ENCODE assay signal across 20 cellular contexts in genomic region chr5:157606046-157606445, GRCh38. TPM values are rescaled to one million over a fixed set of nuclear protein-coding genes. Genes with fewer than 3 reads are reported as not detected.
DNase-seq lines count a peak whose midpoint lies in the region; TF ChIP-seq lines count a peak whose summit lies in the region.
"Had no signal": no experiment of that assay in that cellular context is flagged by ENCODE, and none has a peak within 500 bp of the region (broad histone marks: within the 10 kb centered on the region; RNA-seq: fewer than 3 reads in every experiment).

No MANE protein-coding gene starts in this region.

- no peak overlapping the region for H3K4ac ChIP-seq in mesenchymal stem cell (ENCODE audit: low read depth in 1 of 2, low read length in 2 of 2)

- no peak for TF ChIP-seq POLR2A in erythroblast (IDR thresholded peaks at IDR 0.05; ENCODE audit: low read length)

- no peaks in the 10 kb centered on the region for H3K36me3 Mint-ChIP-seq in activated T-cell treated with anti-CD3 and anti-CD28 coated beads, Interleukin-2, amount 50 U/mL, for 24 hours (ENCODE audit: low read depth)
- H3K36me3 Mint-ChIP-seq in activated CD4-positive, alpha-beta memory T cell treated with anti-CD3 and anti-CD28 coated beads, Interleukin-2, amount 10 ng/mL, durations not matched to agents 7 days and 5 days (ENCODE audit: low read depth) = peaks cover 4% of the 10 kb centered on the region
- H3K36me3 Mint-ChIP-seq: CD14-positive monocyte had no signal

- H2AFZ ChIP-seq in GM23248 = no peak overlapping the region
- H2AFZ ChIP-seq in mesenchymal stem cell (ENCODE audit: low read depth, low read length) = no peak overlapping the region

- H3K79me1 ChIP-seq in mesenchymal stem cell (replicated peaks; ENCODE audit: low read length, poor library complexity, severe bottlenecking) = no peaks in the 10 kb centered on the region

- no peaks in the 10 kb centered on the region for H3K27me3 ChIP-seq in GM23248 (replicated peaks; ENCODE audit: insufficient read depth)
- no peaks in the 10 kb centered on the region for H3K27me3 ChIP-seq in mesenchymal stem cell (ENCODE audit: control insufficient read depth in 1 of 2, insufficient read depth in 1 of 2, low read length in 2 of 2)
- H3K27me3 ChIP-seq: gastrocnemius medialis, SJSA1 had no signal

- H2BK15ac ChIP-seq in mesenchymal stem cell (ENCODE audit: low read depth, poor library complexity, severe bottlenecking) = no peak overlapping the region

- H3K4me3 ChIP-seq in GM23248 (no peak overlapping the region), mesenchymal stem cell (ENCODE audit: insufficient read depth in 1 of 2, low read depth in 1 of 2, low read length in 2 of 2) (no peak overlapping the region)
- H3K4me3 ChIP-seq: gastrocnemius medialis, SJSA1 had no signal

- DNase-seq in activated T-cell treated with anti-CD3 and anti-CD28 coated beads, Interleukin-2, amount 50 U/mL, for 24 hours = no peak
- DNase-seq in activated T-cell treated with anti-CD3 and anti-CD28 coated beads, Interleukin-2, amount 50 U/mL, for 1 hour = no peak
- DNase-seq in GM23248 = peak; percentile 17
- DNase-seq in activated CD4-positive, alpha-beta memory T cell treated with anti-CD3 and anti-CD28 coated beads, Interleukin-2, amount 10 ng/mL, durations not matched to agents 7 days and 5 days = no peak
- no peak for DNase-seq in mesenchymal stem cell
- DNase-seq in NCI-H1436 treated with DMSO at 0.1 percent for 48 hours (lab: John Stamatoyannopoulos, UW) = no peak
- DNase-seq in erythroblast (lab: John Stamatoyannopoulos, UW) = no peak
- DNase-seq in KBM-7 = no peak
- DNase-seq: activated CD4-positive, alpha-beta T cell treated with anti-CD3 and anti-CD28 coated beads for 48 hours; dermis blood vessel endothelial cell; gastrocnemius medialis; H7; NCI-H1417 treated with DMSO at 0.1 percent for 48 hours; NCI-H774; nephron progenitor cell; posterior cingulate gyrus had no signal

- peaks cover 44% of the 10 kb centered on the region for H3K4me1 ChIP-seq in GM23248 (ENCODE audit: insufficient read depth)
- H3K4me1 ChIP-seq in mesenchymal stem cell (ENCODE audit: control insufficient read depth, insufficient read depth, low read depth, low read length) = peaks cover 13% of the 10 kb centered on the region
- H3K4me1 ChIP-seq: gastrocnemius medialis had no signal

- no peak overlapping the region for H2BK5ac ChIP-seq in mesenchymal stem cell (ENCODE audit: low read depth, low read length, poor library complexity, severe bottlenecking)

- 64 to 72% methylated on average over 2 of the region's 2 CpGs for WGBS in GM23248 (ENCODE audit: low coverage in 1 of 2, low lambda C conversion rate in 2 of 2, missing lambda C conversion rate in 2 of 2), 2 experiments
- 94% methylated on average over 2 of the region's 2 CpGs for WGBS in mesenchymal stem cell

- POLR2A ChIA-PET in activated CD4-positive, alpha-beta memory T cell treated with anti-CD3 and anti-CD28 coated beads, Interleukin-2, amount 10 ng/mL, durations not matched to agents 7 days and 5 days (lab: Charles Lee) = interaction anchor here (2.2 to 3.9 kb wide), 2 partner anchors 9 to 32 kb away, joined by 14 to 23 read pairs; no protein-coding TSS in a partner anchor

- no peaks in the 10 kb centered on the region for H3K36me3 ChIP-seq in GM23248 (ENCODE audit: low read depth)
- H3K36me3 ChIP-seq in mesenchymal stem cell (ENCODE audit: control insufficient read depth in 1 of 2, insufficient read depth in 2 of 2, low read depth in 1 of 2, low read length in 2 of 2) = no peaks in the 10 kb centered on the region
- H3K36me3 ChIP-seq: gastrocnemius medialis, SJSA1 had no signal

- H3K27ac Mint-ChIP-seq in activated T-cell treated with anti-CD3 and anti-CD28 coated beads, Interleukin-2, amount 50 U/mL, for 24 hours = peak overlapping the region; percentile 19
- peak overlapping the region; percentile 56 for H3K27ac Mint-ChIP-seq in activated CD4-positive, alpha-beta memory T cell treated with anti-CD3 and anti-CD28 coated beads, Interleukin-2, amount 10 ng/mL, durations not matched to agents 7 days and 5 days
- H3K27ac Mint-ChIP-seq: CD14-positive monocyte, nephron progenitor cell had no signal

- no peak overlapping the region for H4K91ac ChIP-seq in mesenchymal stem cell (ENCODE audit: low read length)

- H3K4me2 ChIP-seq in GM23248 (ENCODE audit: unreplicated experiment) = no peak overlapping the region
- H3K4me2 ChIP-seq in mesenchymal stem cell (ENCODE audit: low read length, poor library complexity, severe bottlenecking) = no peak overlapping the region

- H4K8ac ChIP-seq in mesenchymal stem cell (ENCODE audit: low read length) = no peak overlapping the region

- H3K4me3 Mint-ChIP-seq in activated T-cell treated with anti-CD3 and anti-CD28 coated beads, Interleukin-2, amount 50 U/mL, for 24 hours = no peak overlapping the region
- H3K4me3 Mint-ChIP-seq in activated CD4-positive, alpha-beta memory T cell treated with anti-CD3 and anti-CD28 coated beads, Interleukin-2, amount 10 ng/mL, durations not matched to agents 7 days and 5 days = no peak overlapping the region
- H3K4me3 Mint-ChIP-seq: CD14-positive monocyte, nephron progenitor cell had no signal

- H3F3A ChIP-seq in GM23248 (ENCODE audit: insufficient read depth) = peaks cover 31% of the 10 kb centered on the region

- peaks cover 3% of the 10 kb centered on the region for H3K9me3 Mint-ChIP-seq in activated T-cell treated with anti-CD3 and anti-CD28 coated beads, Interleukin-2, amount 50 U/mL, for 24 hours
- no peaks in the 10 kb centered on the region for H3K9me3 Mint-ChIP-seq in activated CD4-positive, alpha-beta memory T cell treated with anti-CD3 and anti-CD28 coated beads, Interleukin-2, amount 10 ng/mL, durations not matched to agents 7 days and 5 days

- H3K4me1 Mint-ChIP-seq in activated T-cell treated with anti-CD3 and anti-CD28 coated beads, Interleukin-2, amount 50 U/mL, for 24 hours (ENCODE audit: low read depth) = peaks cover 81% of the 10 kb centered on the region
- H3K4me1 Mint-ChIP-seq in activated CD4-positive, alpha-beta memory T cell treated with anti-CD3 and anti-CD28 coated beads, Interleukin-2, amount 10 ng/mL, durations not matched to agents 7 days and 5 days = peaks cover 80% of the 10 kb centered on the region

- H3K18ac ChIP-seq in mesenchymal stem cell (ENCODE audit: low read depth in 1 of 2, low read length in 2 of 2) = no peak overlapping the region

- H2AK5ac ChIP-seq in mesenchymal stem cell (ENCODE audit: low read length, severe bottlenecking) = peak overlapping the region; percentile 47

- no peaks in the 10 kb centered on the region for H3K27me3 Mint-ChIP-seq in activated T-cell treated with anti-CD3 and anti-CD28 coated beads, Interleukin-2, amount 50 U/mL, for 24 hours
- no peaks in the 10 kb centered on the region for H3K27me3 Mint-ChIP-seq in activated CD4-positive, alpha-beta memory T cell treated with anti-CD3 and anti-CD28 coated beads, Interleukin-2, amount 10 ng/mL, durations not matched to agents 7 days and 5 days

- no peaks in the 10 kb centered on the region for H3K9me2 ChIP-seq in GM23248 (ENCODE audit: insufficient read depth)

- H3K14ac ChIP-seq in mesenchymal stem cell (ENCODE audit: low read length in 2 of 2) = no peak overlapping the region

- no peak overlapping the region for H3K23ac ChIP-seq in mesenchymal stem cell (ENCODE audit: low read length in 2 of 2)

- CTCF ChIA-PET in activated CD4-positive, alpha-beta memory T cell treated with anti-CD3 and anti-CD28 coated beads, Interleukin-2, amount 10 ng/mL, durations not matched to agents 7 days and 5 days (lab: Charles Lee) = interaction anchor here (2.2 kb wide), 1 partner anchor 61 kb away, joined by 6 read pairs; no protein-coding TSS in a partner anchor

- no peak overlapping the region for H2BK120ac ChIP-seq in mesenchymal stem cell (ENCODE audit: low read depth, low read length)

- H3K9me3 ChIP-seq in GM23248 (ENCODE audit: low read depth) (no peaks in the 10 kb centered on the region), mesenchymal stem cell (ENCODE audit: control insufficient read depth, low read length) (no peaks in the 10 kb centered on the region)
- H3K9me3 ChIP-seq: gastrocnemius medialis, SJSA1 had no signal

- in situ Hi-C loops in GM23248 (cut with MboI) (no loop called here), KBM-7 (cut with MboI; ENCODE audit: low pct_unique_long_range_greater_than_20kb, low sequenced_read_pairs) (no loop called here)

- no peaks in the 10 kb centered on the region for H3K79me2 ChIP-seq in GM23248 (ENCODE audit: insufficient read depth)

- no peak overlapping the region for H3K9ac ChIP-seq in GM23248
- no peak overlapping the region for H3K9ac ChIP-seq in mesenchymal stem cell (ENCODE audit: low read length)

- H4K20me1 ChIP-seq in GM23248 (ENCODE audit: insufficient read depth) = no peaks in the 10 kb centered on the region

- H3K27ac ChIP-seq in GM23248 (no peak overlapping the region), mesenchymal stem cell (ENCODE audit: low read length, poor library complexity, severe bottlenecking) (no peak overlapping the region)
- H3K27ac ChIP-seq: gastrocnemius medialis had no signal

- H2BK12ac ChIP-seq in mesenchymal stem cell (ENCODE audit: low read length in 2 of 2) = no peak overlapping the region

RNA-seq across cellular contexts. Expression of gene ADAM19, which starts 30.5 kb away (rescaled TPM):
- total RNA-seq in GM23248 (2014; rRNA removed; shearing (Covaris generic)) = 20.5 and 21.1 TPM in 2 replicates
- polyA plus RNA-seq in GM23248 (2016; fragmentation: Nextera tagmentation; extraction: Ambion mirVana) = 18.1 and 18.8 TPM in 2 replicates
- 100 to 1,000 TPM; 309 to 313 TPM for total RNA-seq in activated CD4-positive, alpha-beta memory T cell treated with anti-CD3 and anti-CD28 coated beads, Interleukin-2, amount 10 ng/mL, durations not matched to agents 7 days and 5 days
- polyA plus RNA-seq in mesenchymal stem cell (2013, experiment 1 of 2) = 57.9 TPM
- 57.0 TPM for polyA plus RNA-seq in mesenchymal stem cell (2013, experiment 2 of 2)

RNA-seq across cellular contexts. Expression of gene SOX30, which starts 46.2 kb away (rescaled TPM):
- total RNA-seq in GM23248 (2014; rRNA removed; shearing (Covaris generic)) = not detected in 2 replicates
- 0.08 TPM in 2 replicates for polyA plus RNA-seq in GM23248 (2016; fragmentation: Nextera tagmentation; extraction: Ambion mirVana)
- under 1 TPM; 0.18 to 0.33 TPM for total RNA-seq in activated CD4-positive, alpha-beta memory T cell treated with anti-CD3 and anti-CD28 coated beads, Interleukin-2, amount 10 ng/mL, durations not matched to agents 7 days and 5 days
- polyA plus RNA-seq in mesenchymal stem cell (2013, experiment 1 of 2) = not detected
- polyA plus RNA-seq in mesenchymal stem cell (2013, experiment 2 of 2) = not detected
- total RNA-seq: A673, gastrocnemius medialis, urinary bladder had no signal

Comparison
In these comparisons a context has a peak if more than half of its experiments do, and no peak if none do; other contexts are left out.
1. RNA of gene ADAM19, which starts 30.5 kb away (total RNA-seq): 309 to 313 TPM in activated CD4-positive, alpha-beta memory T cell treated with anti-CD3 and anti-CD28 coated beads, Interleukin-2, amount 10 ng/mL, durations not matched to agents 7 days and 5 days; 20.5 to 21.1 TPM in GM23248; every median in the first group is over 10 times any median in the second.